ENCODE assay signal across 14 cellular contexts in genomic region chr13:31987535-31988170, GRCh38. TPM values are rescaled to one million over a fixed set of nuclear protein-coding genes. Genes with fewer than 3 reads are reported as not detected.
DNase-seq lines count a peak whose midpoint lies in the region; ATAC-seq and TF ChIP-seq lines count a peak whose summit lies in the region.
"Had no signal": no experiment of that assay in that cellular context is flagged by ENCODE, and none has a peak within 500 bp of the region (broad histone marks: within the 10 kb centered on the region; RNA-seq: fewer than 3 reads in every experiment).

No MANE protein-coding gene starts in this region.

- in situ Hi-C loops in GM13976 (cut with MboI; ENCODE audit: low sequenced_read_pairs, unreplicated experiment), result no loop called here

- no peak overlapping the region for H3K4me3 ChIP-seq in NB4 (ENCODE audit: low read depth, low read length)
- H3K4me3 ChIP-seq: suprapubic skin had no signal

- H3K4me1 Mint-ChIP-seq in activated B cell treated with CpG ODN at 0.5 μM for 24 hours (peaks cover 9% of the 10 kb centered on the region), naive B cell (peaks cover 0 to 9% (median 6%) of the 10 kb centered on the region in 3 donors), progenitor cell of endocrine pancreas (ENCODE audit: low read depth) (peaks cover 15% of the 10 kb centered on the region)

- intact Hi-C loops in activated B cell treated with CpG ODN at 0.5 μM for 24 hours (cut with micrococcal nuclease), result loop anchor here (1.0 to 2.0 kb wide), 2 partner anchors 23 to 77 kb away; no protein-coding TSS in a partner anchor

- CTCF ChIA-PET in activated B cell treated with CpG ODN at 0.5 μM for 24 hours (lab: Charles Lee), result interaction anchor here (0.7 to 3.7 kb wide), 7 partner anchors 10 to 593 kb away, joined by 3 to 40 read pairs (median 3); partner anchors contain the start of genes BRCA2 and ZAR1L

- H3K27ac Mint-ChIP-seq in activated B cell treated with CpG ODN at 0.5 μM for 24 hours, result no peak overlapping the region
- peak overlapping the region in 4 of 6 donors; percentile 6 to 54 (median 36) for H3K27ac Mint-ChIP-seq in naive B cell
- H3K27ac Mint-ChIP-seq in progenitor cell of endocrine pancreas, result no peak overlapping the region
- H3K27ac Mint-ChIP-seq: activated T-helper 2 cell treated with anti-CD3 and anti-CD28 coated beads, Interferon-gamma antibody, Interleukin-2, Interleukin-4, amounts not matched to agents 10 μg/mL and 5 μg/mL and 100 μg/mL, durations not matched to agents 14 hours and 24 hours and 36 hours had no signal

- DNase-seq in GM13976 (ENCODE audit: low spot score) (peak; percentile 27), NB4 (ENCODE audit: low read depth) (peak; percentile 45), activated B cell treated with CpG ODN at 0.5 μM for 24 hours (no peak), naive B cell (peak; percentile 30), progenitor cell of endocrine pancreas (ENCODE audit: low spot score, unreplicated experiment) (no peak)
- DNase-seq: caudate nucleus, DMS 273 treated with DMSO at 0.1 percent for 48 hours, NCI-H187 treated with DMSO at 0.1 percent for 48 hours, NCI-H524 treated with DMSO at 0.1 percent for 48 hours had no signal

- TF ChIP-seq CTCF in GM13976 (IDR thresholded peaks at IDR 0.05; ENCODE audit: borderline replicate concordance, control extremely low read depth, extremely low read depth, insufficient read depth, missing control alignments), result no peak
- no peak for TF ChIP-seq CTCF in NB4 (IDR thresholded peaks at IDR 0.05; ENCODE audit: low read depth, low read length)
- no peak for TF ChIP-seq CTCF in activated B cell treated with CpG ODN at 0.5 μM for 24 hours (IDR thresholded peaks at IDR 0.05)
- TF ChIP-seq CTCF in progenitor cell of endocrine pancreas (IDR thresholded peaks at IDR 0.05; ENCODE audit: unreplicated experiment), result no peak

- no peak for TF ChIP-seq POLR2A in NB4 (IDR thresholded peaks at IDR 0.05; ENCODE audit: extremely low read depth, insufficient read length)

- H3K9me3 Mint-ChIP-seq in activated B cell treated with CpG ODN at 0.5 μM for 24 hours (no peaks in the 10 kb centered on the region), naive B cell (peaks cover 0 to 2% (median 0%) of the 10 kb centered on the region in 7 donors), progenitor cell of endocrine pancreas (ENCODE audit: low read depth) (no peaks in the 10 kb centered on the region)
- H3K9me3 Mint-ChIP-seq: activated T-helper 2 cell treated with anti-CD3 and anti-CD28 coated beads, Interferon-gamma antibody, Interleukin-2, Interleukin-4, amounts not matched to agents 10 μg/mL and 5 μg/mL and 100 μg/mL, durations not matched to agents 14 hours and 24 hours and 36 hours had no signal

- POLR2A ChIA-PET in activated B cell treated with CpG ODN at 0.5 μM for 24 hours (lab: Charles Lee), result interaction anchor here (0.6 kb wide), 3 partner anchors 54 to 146 kb away, joined by 3 to 10 read pairs (median 6); no protein-coding TSS in a partner anchor

- H3K27me3 Mint-ChIP-seq in activated B cell treated with CpG ODN at 0.5 μM for 24 hours (no peaks in the 10 kb centered on the region), naive B cell (no peaks in the 10 kb centered on the region), progenitor cell of endocrine pancreas (no peaks in the 10 kb centered on the region)

- H3K4me3 Mint-ChIP-seq in activated B cell treated with CpG ODN at 0.5 μM for 24 hours, result no peak overlapping the region
- H3K4me3 Mint-ChIP-seq in naive B cell, result peak overlapping the region in 1 of 8 donors; percentile 1
- H3K4me3 Mint-ChIP-seq in progenitor cell of endocrine pancreas (ENCODE audit: low read depth), result no peak overlapping the region

- ATAC-seq in activated B cell treated with CpG ODN at 0.5 μM for 24 hours (ENCODE audit: low read depth) (peak; percentile 71), naive B cell (ENCODE audit: low read depth in 2 of 2) (peak; percentile 67 to 92), GM21529 (IDR thresholded peaks at IDR 0.05; ENCODE audit: unreplicated experiment) (no peak), GM18498 (IDR thresholded peaks at IDR 0.05; ENCODE audit: unreplicated experiment) (no peak)
- ATAC-seq: activated CD4-positive, CD25-positive, alpha-beta regulatory T cell treated with anti-CD3 and anti-CD28 coated beads, Interleukin-2, amount 50 U/mL, for 24 hours had no signal

- H3K36me3 Mint-ChIP-seq in activated B cell treated with CpG ODN at 0.5 μM for 24 hours (ENCODE audit: low read depth) (no peaks in the 10 kb centered on the region), naive B cell (no peaks in the 10 kb centered on the region), progenitor cell of endocrine pancreas (ENCODE audit: insufficient read depth) (no peaks in the 10 kb centered on the region)

RNA-seq across cellular contexts. Expression of gene FRY, which starts 43.9 kb away (rescaled TPM):
- total RNA-seq in activated B cell treated with CpG ODN at 0.5 μM for 24 hours, result 4.7 and 4.8 TPM in 2 replicates
- 1 to 10 TPM in 3 of 6 donors, under 1 TPM in 3; 0.33 to 1.4 (median 0.86) TPM for polyA plus RNA-seq in naive B cell (ENCODE audit: low read depth in 6 of 6)
- 12.0 and 14.3 TPM in 2 replicates for total RNA-seq in progenitor cell of endocrine pancreas

Comparison
In these comparisons a context has a peak if more than half of its experiments do, and no peak if none do; other contexts are left out.
1. DNase-seq: peak in GM13976 (single experiment), NB4 (single experiment) and naive B cell (single experiment); none in activated B cell treated with CpG ODN at 0.5 μM for 24 hours (single experiment) and progenitor cell of endocrine pancreas (single experiment).
2. ATAC-seq: peak in activated B cell treated with CpG ODN at 0.5 μM for 24 hours (single experiment) and naive B cell (2 of 2); none in GM21529 (single experiment) and GM18498 (single experiment).
3. H3K27ac Mint-ChIP-seq: peak in naive B cell (4 of 6); none in activated B cell treated with CpG ODN at 0.5 μM for 24 hours (single experiment) and progenitor cell of endocrine pancreas (single experiment).